Comparison of ENCODE assay signal across 22 cellular contexts in genomic region chr2:235812185-235812670, GRCh38.
"Had no signal": no experiment of that assay in that cellular context is flagged by ENCODE, and none has a peak within 500 bp of the region (broad histone marks: within the 10 kb centered on the region; RNA-seq: fewer than 3 reads in every experiment).

No MANE protein-coding gene starts in this region.

- H3K4me2 ChIP-seq: smooth muscle cell had no signal

- H3K27me3 Mint-ChIP-seq: memory B cell; natural killer cell treated with Interleukin-12 subunit alpha and Interleukin-12 subunit beta and Interleukin-15 and Interleukin-18, amount 100 ng/mL, for 72 hours; stimulated activated memory B cell treated with anti-CD40 and anti-IgM and Interleukin-4, amounts not matched to agents 10 μg/mL and 1 μg/mL and 100 μg/mL, for 72 hours; stimulated activated naive CD8-positive, alpha-beta T cell treated with anti-CD3 and anti-CD28 coated beads, Interleukin-15, Interleukin-2, amounts not matched to agents 100 ng/mL and 50 ng/mL, for 24 hours had no signal

- H3K4me1 Mint-ChIP-seq: memory B cell; stimulated activated memory B cell treated with anti-CD40 and anti-IgM and Interleukin-4, amounts not matched to agents 10 μg/mL and 1 μg/mL and 100 μg/mL, for 72 hours had no signal

- H3K4me1 ChIP-seq: heart left ventricle, left ventricle myocardium inferior, lower lobe of right lung, upper lobe of left lung, vagina had no signal

- ATAC-seq: esophagus mucosa; lower lobe of right lung; natural killer cell treated with Interleukin-12 subunit alpha and Interleukin-12 subunit beta and Interleukin-15 and Interleukin-18, amount 100 ng/mL, for 72 hours; right cardiac atrium; stimulated activated memory B cell treated with anti-CD40 and anti-IgM and Interleukin-4, amounts not matched to agents 10 μg/mL and 1 μg/mL and 100 μg/mL, for 72 hours had no signal

- H3K36me3 ChIP-seq: ovary had no signal

- H3K36me3 Mint-ChIP-seq: memory B cell; natural killer cell treated with Interleukin-12 subunit alpha and Interleukin-12 subunit beta and Interleukin-15 and Interleukin-18, amount 100 ng/mL, for 72 hours; stimulated activated memory B cell treated with anti-CD40 and anti-IgM and Interleukin-4, amounts not matched to agents 10 μg/mL and 1 μg/mL and 100 μg/mL, for 72 hours had no signal

- H3K4me3 Mint-ChIP-seq: memory B cell; natural killer cell treated with Interleukin-12 subunit alpha and Interleukin-12 subunit beta and Interleukin-15 and Interleukin-18, amount 100 ng/mL, for 72 hours; stimulated activated memory B cell treated with anti-CD40 and anti-IgM and Interleukin-4, amounts not matched to agents 10 μg/mL and 1 μg/mL and 100 μg/mL, for 72 hours; stimulated activated naive CD8-positive, alpha-beta T cell treated with anti-CD3 and anti-CD28 coated beads, Interleukin-15, Interleukin-2, amounts not matched to agents 100 ng/mL and 50 ng/mL, for 24 hours had no signal

- DNase-seq: cortex of kidney; dorsolateral prefrontal cortex; effector CD8-positive, alpha-beta T cell; hippocampal formation; left ventricle myocardium inferior; lower lobe of right lung; midbrain; ovary; right cardiac atrium; stimulated activated CD4-positive, alpha-beta T cell treated with anti-CD3 and anti-CD28 coated beads, Interleukin-15, amount 100 ng/mL, for 24 hours; stimulated activated CD4-positive, alpha-beta T cell treated with anti-CD3 and anti-CD28 coated beads, Interleukin-1b, Interleukin-23, amount 100 ng/mL, for 48 hours; stimulated activated CD4-positive, alpha-beta T cell treated with anti-CD3 and anti-CD28 coated beads, Interleukin-4, amount 100 ng/mL, for 24 hours; tibial artery had no signal

- H3K4me3 ChIP-seq: dorsolateral prefrontal cortex, heart left ventricle, left ventricle myocardium inferior, lower lobe of right lung, ovary, smooth muscle cell, tibial artery, upper lobe of left lung, vagina had no signal

- H3K27ac Mint-ChIP-seq: memory B cell; natural killer cell treated with Interleukin-12 subunit alpha and Interleukin-12 subunit beta and Interleukin-15 and Interleukin-18, amount 100 ng/mL, for 72 hours; stimulated activated memory B cell treated with anti-CD40 and anti-IgM and Interleukin-4, amounts not matched to agents 10 μg/mL and 1 μg/mL and 100 μg/mL, for 72 hours; stimulated activated naive CD8-positive, alpha-beta T cell treated with anti-CD3 and anti-CD28 coated beads, Interleukin-15, Interleukin-2, amounts not matched to agents 100 ng/mL and 50 ng/mL, for 24 hours had no signal

- H3K9me3 ChIP-seq: heart left ventricle, left ventricle myocardium inferior, lower lobe of right lung, ovary, tibial artery, upper lobe of left lung, vagina had no signal

- H3K27me3 ChIP-seq: dorsolateral prefrontal cortex, heart left ventricle, ovary, tibial artery, upper lobe of left lung, vagina had no signal

- H3K9me3 Mint-ChIP-seq: memory B cell; natural killer cell treated with Interleukin-12 subunit alpha and Interleukin-12 subunit beta and Interleukin-15 and Interleukin-18, amount 100 ng/mL, for 72 hours; stimulated activated memory B cell treated with anti-CD40 and anti-IgM and Interleukin-4, amounts not matched to agents 10 μg/mL and 1 μg/mL and 100 μg/mL, for 72 hours; stimulated activated naive CD8-positive, alpha-beta T cell treated with anti-CD3 and anti-CD28 coated beads, Interleukin-15, Interleukin-2, amounts not matched to agents 100 ng/mL and 50 ng/mL, for 24 hours had no signal

- H3K27ac ChIP-seq: dorsolateral prefrontal cortex, heart left ventricle, left ventricle myocardium inferior, lower lobe of right lung, ovary, tibial artery, upper lobe of left lung, vagina had no signal
